23 cellular contexts compared by ENCODE assay signal in genomic region chr16:79756571-79756970, GRCh38.
"Had no signal": no experiment of that assay in that cellular context is flagged by ENCODE, and none has a peak within 500 bp of the region (broad histone marks: within the 10 kb centered on the region; RNA-seq: fewer than 3 reads in every experiment).

No MANE protein-coding gene starts in this region.

- H3K36me3 Mint-ChIP-seq: mesothelial cell of epicardium, naive B cell had no signal

- H3K4me1 ChIP-seq: body of pancreas had no signal

- H3K36me3 ChIP-seq: gastroesophageal sphincter, ovary, transverse colon had no signal

- H3K27ac Mint-ChIP-seq: activated CD8-positive, alpha-beta T cell treated with anti-CD3 and anti-CD28 coated beads for 36 hours; activated naive CD4-positive, alpha-beta T cell treated with anti-CD3 and anti-CD28 coated beads, Interleukin-2, amount 50 U/mL, for 72 hours; mesothelial cell of epicardium; naive B cell; progenitor cell of endocrine pancreas had no signal

- ATAC-seq: activated CD8-positive, alpha-beta T cell treated with anti-CD3 and anti-CD28 coated beads for 36 hours; body of pancreas; gastroesophageal sphincter; left cardiac atrium; sciatic nerve had no signal

- FAIRE-seq: keratinocyte, small intestine had no signal

- H3K27me3 Mint-ChIP-seq: progenitor cell of endocrine pancreas had no signal

- H3K27ac ChIP-seq: body of pancreas, coronary artery, dorsolateral prefrontal cortex, gastroesophageal sphincter, ovary, testis, transverse colon had no signal

- H3K27me3 ChIP-seq: body of pancreas, gastroesophageal sphincter, ovary, testis, transverse colon had no signal

- H3K9me3 Mint-ChIP-seq: activated CD8-positive, alpha-beta T cell treated with anti-CD3 and anti-CD28 coated beads for 36 hours; mesothelial cell of epicardium had no signal

- H3K4me1 Mint-ChIP-seq: naive B cell had no signal

- DNase-seq: activated CD4-positive, CD25-positive, alpha-beta regulatory T cell treated with anti-CD3 and anti-CD28 coated beads, Interleukin-2, amount 50 U/mL, for 72 hours; activated CD8-positive, alpha-beta T cell treated with anti-CD3 and anti-CD28 coated beads for 36 hours; anterior cingulate cortex; body of pancreas; dorsolateral prefrontal cortex; effector memory CD4-positive, alpha-beta T cell; erythroblast; head of caudate nucleus; hippocampal formation; left cardiac atrium; naive B cell; ovary; small intestine; stimulated activated naive CD4-positive, alpha-beta T cell; testis; transverse colon had no signal

- H3K4me3 ChIP-seq: body of pancreas, coronary artery, dorsolateral prefrontal cortex, gastroesophageal sphincter, ovary, testis, transverse colon had no signal

- H3K9me3 ChIP-seq: body of pancreas, gastroesophageal sphincter, ovary, testis, transverse colon had no signal

- H3K4me3 Mint-ChIP-seq: activated CD8-positive, alpha-beta T cell treated with anti-CD3 and anti-CD28 coated beads for 36 hours; mesothelial cell of epicardium; naive B cell had no signal
